11 cellular contexts compared by ENCODE assay signal in the genomic region with DNA sequence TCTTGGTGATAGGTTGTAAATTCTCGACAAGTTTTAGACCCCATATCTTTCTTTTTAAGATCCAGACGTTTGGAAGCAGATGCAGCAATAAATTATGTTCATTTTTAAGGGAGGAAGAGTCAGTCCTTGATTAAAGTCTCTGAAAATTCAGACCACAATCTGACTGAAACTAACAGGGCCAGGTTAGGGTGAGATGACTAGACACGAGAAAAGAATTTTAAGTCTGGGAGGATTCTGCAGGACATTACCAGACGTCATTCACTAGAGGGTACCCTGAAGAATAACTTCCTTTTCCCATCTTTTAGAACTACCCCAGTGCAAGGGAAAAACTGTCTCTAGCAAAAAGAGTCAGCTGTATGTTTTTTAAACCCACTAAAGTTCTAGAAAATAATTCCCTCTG. TPM values are rescaled to one million over a fixed set of nuclear protein-coding genes. Genes with fewer than 3 reads are reported as not detected.
DNase-seq lines count a peak whose midpoint lies in the region; ATAC-seq and TF ChIP-seq lines count a peak whose summit lies in the region.
"Had no signal": no experiment of that assay in that cellular context is flagged by ENCODE, and none has a peak within 500 bp of the region (broad histone marks: within the 10 kb centered on the region; RNA-seq: fewer than 3 reads in every experiment).

No MANE protein-coding gene starts in this region.

- peaks cover 56 to 92% (median 73%) of the 10 kb centered on the region in 4 donors for H3K4me1 Mint-ChIP-seq in CD4-positive, alpha-beta memory T cell
- peaks cover 30% of the 10 kb centered on the region for H3K4me1 Mint-ChIP-seq in activated T-helper 17 cell treated with anti-CD3 and anti-CD28 coated beads, Interleukin-2, amount 50 U/mL, for 72 hours
- peaks cover 62 to 73% of the 10 kb centered on the region in 2 donors for H3K4me1 Mint-ChIP-seq in natural killer cell treated with Interleukin-12 subunit alpha and Interleukin-12 subunit beta and Interleukin-15 and Interleukin-18, amount 100 ng/mL, for 72 hours (ENCODE audit: low read depth in 2 of 2)
- peaks cover 9% of the 10 kb centered on the region for H3K4me1 Mint-ChIP-seq in chondrocyte (ENCODE audit: low read depth)

- peak overlapping the region; percentile 34 for H3K27ac ChIP-seq in CD4-positive, alpha-beta memory T cell (ENCODE audit: low read depth, low read length)
- H3K27ac ChIP-seq: BLaER1, breast epithelium had no signal

- peak; percentile 51 for ATAC-seq in GM21529 (IDR thresholded peaks at IDR 0.05; ENCODE audit: unreplicated experiment)
- peak; percentile 74 for ATAC-seq in activated T-helper 17 cell treated with anti-CD3 and anti-CD28 coated beads, Interleukin-2, amount 50 U/mL, for 72 hours (replicated peaks)
- peak in 1 of 2 donors; percentile 74 for ATAC-seq in natural killer cell treated with Interleukin-12 subunit alpha and Interleukin-12 subunit beta and Interleukin-15 and Interleukin-18, amount 100 ng/mL, for 72 hours

- H3K27me3 Mint-ChIP-seq in CD4-positive, alpha-beta memory T cell = no peaks in the 10 kb centered on the region
- no peaks in the 10 kb centered on the region for H3K27me3 Mint-ChIP-seq in activated T-helper 17 cell treated with anti-CD3 and anti-CD28 coated beads, Interleukin-2, amount 50 U/mL, for 72 hours
- no peaks in the 10 kb centered on the region for H3K27me3 Mint-ChIP-seq in natural killer cell treated with Interleukin-12 subunit alpha and Interleukin-12 subunit beta and Interleukin-15 and Interleukin-18, amount 100 ng/mL, for 72 hours
- H3K27me3 Mint-ChIP-seq in chondrocyte (ENCODE audit: low read depth) = no peaks in the 10 kb centered on the region

- H3K4me1 ChIP-seq in CD4-positive, alpha-beta memory T cell (ENCODE audit: insufficient read depth, low read length) = peaks cover 93% of the 10 kb centered on the region
- H3K4me1 ChIP-seq: breast epithelium had no signal

- H3K4me3 ChIP-seq in CD4-positive, alpha-beta memory T cell (ENCODE audit: low read length in 2 of 2) = no peak overlapping the region
- H3K4me3 ChIP-seq: BLaER1, breast epithelium had no signal

- peak overlapping the region in 4 of 8 donors; percentile 37 to 80 (median 54) for H3K4me3 Mint-ChIP-seq in CD4-positive, alpha-beta memory T cell
- peak overlapping the region; percentile 55 for H3K4me3 Mint-ChIP-seq in activated T-helper 17 cell treated with anti-CD3 and anti-CD28 coated beads, Interleukin-2, amount 50 U/mL, for 72 hours
- peak overlapping the region; percentile 62 for H3K4me3 Mint-ChIP-seq in natural killer cell treated with Interleukin-12 subunit alpha and Interleukin-12 subunit beta and Interleukin-15 and Interleukin-18, amount 100 ng/mL, for 72 hours
- H3K4me3 Mint-ChIP-seq in chondrocyte (ENCODE audit: unreplicated experiment) = no peak overlapping the region

- H3K36me3 Mint-ChIP-seq in CD4-positive, alpha-beta memory T cell = peaks cover 60 to 92% of the 10 kb centered on the region in 2 donors
- H3K36me3 Mint-ChIP-seq in activated T-helper 17 cell treated with anti-CD3 and anti-CD28 coated beads, Interleukin-2, amount 50 U/mL, for 72 hours (ENCODE audit: low read depth) = peaks cover 100% of the 10 kb centered on the region
- peaks cover 33% of the 10 kb centered on the region for H3K36me3 Mint-ChIP-seq in natural killer cell treated with Interleukin-12 subunit alpha and Interleukin-12 subunit beta and Interleukin-15 and Interleukin-18, amount 100 ng/mL, for 72 hours
- peaks cover 20% of the 10 kb centered on the region for H3K36me3 Mint-ChIP-seq in chondrocyte (ENCODE audit: low read depth)

- H3K27me3 ChIP-seq in CD4-positive, alpha-beta memory T cell (ENCODE audit: insufficient read depth, low read length) = no peaks in the 10 kb centered on the region
- H3K27me3 ChIP-seq: BLaER1, breast epithelium had no signal

- H3K36me3 ChIP-seq in CD4-positive, alpha-beta memory T cell (ENCODE audit: insufficient read depth, low read length) = peaks cover 92% of the 10 kb centered on the region
- H3K36me3 ChIP-seq: breast epithelium had no signal

- H3K9me3 ChIP-seq in CD4-positive, alpha-beta memory T cell (ENCODE audit: control insufficient read depth in 1 of 2, low read length in 2 of 2) = no peaks in the 10 kb centered on the region
- H3K9me3 ChIP-seq: BLaER1, breast epithelium had no signal

- no peak for DNase-seq in CD4-positive, alpha-beta memory T cell
- no peak for DNase-seq in natural killer cell treated with Interleukin-12 subunit alpha and Interleukin-12 subunit beta and Interleukin-15 and Interleukin-18, amount 100 ng/mL, for 72 hours (ENCODE audit: low spot score)
- DNase-seq in chondrocyte (ENCODE audit: low spot score) (no peak), NCI-H1694 (lab: John Stamatoyannopoulos, UW) (no peak), HUDEP-2 (lab: John Stamatoyannopoulos, UW; ENCODE audit: unreplicated experiment in 76 of 76) (no peak)
- DNase-seq: EL; stimulated activated CD4-positive, alpha-beta T cell treated with anti-CD3 and anti-CD28 coated beads, Interleukin-2, amount 100 ng/mL, for 24 hours had no signal

- H3K27ac Mint-ChIP-seq in CD4-positive, alpha-beta memory T cell = peak overlapping the region; percentile 69 to 93 (median 85)
- H3K27ac Mint-ChIP-seq in activated T-helper 17 cell treated with anti-CD3 and anti-CD28 coated beads, Interleukin-2, amount 50 U/mL, for 72 hours = peak overlapping the region; percentile 66
- peak overlapping the region; percentile 95 to 98 for H3K27ac Mint-ChIP-seq in natural killer cell treated with Interleukin-12 subunit alpha and Interleukin-12 subunit beta and Interleukin-15 and Interleukin-18, amount 100 ng/mL, for 72 hours
- H3K27ac Mint-ChIP-seq in chondrocyte (ENCODE audit: unreplicated experiment) = no peak overlapping the region

- peaks cover 0 to 2% (median 0%) of the 10 kb centered on the region in 8 donors for H3K9me3 Mint-ChIP-seq in CD4-positive, alpha-beta memory T cell
- no peaks in the 10 kb centered on the region for H3K9me3 Mint-ChIP-seq in activated T-helper 17 cell treated with anti-CD3 and anti-CD28 coated beads, Interleukin-2, amount 50 U/mL, for 72 hours
- H3K9me3 Mint-ChIP-seq in natural killer cell treated with Interleukin-12 subunit alpha and Interleukin-12 subunit beta and Interleukin-15 and Interleukin-18, amount 100 ng/mL, for 72 hours = no peaks in the 10 kb centered on the region
- no peaks in the 10 kb centered on the region for H3K9me3 Mint-ChIP-seq in chondrocyte (ENCODE audit: low read depth)

- CTCF ChIA-PET in CD4-positive, alpha-beta memory T cell (lab: Charles Lee; ENCODE audit: partially characterized antibody) = interaction anchor here (1.3 to 26.1 kb wide), 3 partner anchors 9 to 55 kb away, joined by 3 to 430 read pairs (median 5); a partner anchor contains a TSS

- no peak for TF ChIP-seq CTCF in chondrocyte (IDR thresholded peaks at IDR 0.05)

- POLR2A ChIA-PET in CD4-positive, alpha-beta memory T cell (lab: Charles Lee; ENCODE audit: partially characterized antibody) = interaction anchor here (0.6 to 15.2 kb wide), 5 partner anchors 12 to 52 kb away, joined by 3 to 256 read pairs (median 5); a partner anchor contains a TSS

- intact Hi-C loops in CD4-positive, alpha-beta memory T cell (cut with micrococcal nuclease) = no loop called here

RNA-seq across cellular contexts. Expression of a gene that starts 16.1 kb away (rescaled TPM):
- total RNA-seq in CD4-positive, alpha-beta memory T cell = 100 to 1,000 TPM; 483 to 484 TPM
- 100 to 1,000 TPM in 1 of 2 donors, 10 to 100 TPM in 1; 79.2 to 169 TPM for polyA plus RNA-seq in CD4-positive, alpha-beta memory T cell
- total RNA-seq in activated T-helper 17 cell treated with anti-CD3 and anti-CD28 coated beads, Interleukin-2, amount 50 U/mL, for 72 hours = 100 to 1,000 TPM; 180 to 334 TPM
- total RNA-seq in natural killer cell treated with Interleukin-12 subunit alpha and Interleukin-12 subunit beta and Interleukin-15 and Interleukin-18, amount 100 ng/mL, for 72 hours = 100 to 1,000 TPM; 284 to 319 TPM
- total RNA-seq in chondrocyte = 60.0 to 68.9 TPM (median 61.8 TPM) in 3 replicates
